In the genomic region with DNA sequence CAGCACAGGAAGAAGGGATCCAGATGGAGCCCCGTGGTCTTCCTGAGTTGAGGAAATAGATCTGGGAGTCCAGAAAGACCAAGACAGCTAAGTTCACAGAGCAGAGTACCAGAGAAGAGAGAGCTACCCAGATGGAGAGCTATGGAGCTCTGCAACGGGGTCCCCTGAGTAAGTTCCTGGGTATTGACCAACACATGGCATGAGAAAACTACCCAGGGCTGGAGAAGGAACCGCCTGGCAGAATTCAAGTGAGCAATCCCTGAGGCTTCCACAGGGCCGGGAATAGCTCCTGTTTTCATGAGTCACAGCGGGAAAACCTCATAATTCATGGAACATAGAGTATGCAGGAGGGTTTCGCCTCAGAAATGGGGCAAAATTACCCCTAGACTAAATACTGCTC, we compare ENCODE assay signal across 1 cellular context.
TF ChIP-seq lines count a peak whose summit lies in the region.

No MANE protein-coding gene starts in this region.

TF ChIP-seq in HCT116, 20 proteins besides CTCF, POLR2A, EP300 and RAD21:
- TF ChIP-seq CBX3 (IDR thresholded peaks at IDR 0.05; ENCODE audit: low read depth) (no peak), SP1 (IDR thresholded peaks at IDR 0.05; ENCODE audit: low read depth) (peak; percentile 42; the same call in 1 of the 2 replicates), ZFX (IDR thresholded peaks at IDR 0.05) (no peak), FOSL1 (IDR thresholded peaks at IDR 0.05; ENCODE audit: low read depth) (peak; percentile 58)
- TF ChIP-seq, protein P1, sequence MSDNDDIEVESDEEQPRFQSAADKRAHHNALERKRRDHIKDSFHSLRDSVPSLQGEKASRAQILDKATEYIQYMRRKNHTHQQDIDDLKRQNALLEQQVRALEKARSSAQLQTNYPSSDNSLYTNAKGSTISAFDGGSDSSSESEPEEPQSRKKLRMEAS (IDR thresholded peaks at IDR 0.05): peak; percentile 33; the same call in 1 of the 2 replicates
